Comparison of ENCODE assay signal across 17 cellular contexts in the genomic region with DNA sequence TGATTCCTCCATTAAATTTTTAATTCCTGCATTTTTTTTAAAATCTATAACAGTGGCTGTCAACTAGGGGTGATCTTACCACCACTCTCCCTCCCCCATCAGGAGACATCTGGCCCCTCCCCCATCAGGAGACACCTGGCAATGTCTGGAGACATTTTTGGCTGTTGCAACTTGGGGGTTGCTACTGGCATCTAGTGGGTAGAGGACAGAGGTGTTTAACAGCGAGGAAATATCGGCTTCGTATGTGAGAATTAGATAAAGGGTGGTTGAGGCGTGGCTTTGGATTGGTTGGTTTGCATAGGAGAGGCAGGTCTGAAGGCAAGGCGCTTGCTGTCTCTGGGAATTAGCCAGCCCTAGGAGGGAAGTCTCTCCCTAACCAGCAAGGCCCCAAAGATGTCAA. TPM values are rescaled to one million over a fixed set of nuclear protein-coding genes. Genes with fewer than 3 reads are reported as not detected.
DNase-seq lines count a peak whose midpoint lies in the region; TF ChIP-seq lines count a peak whose summit lies in the region.
"Had no signal": no experiment of that assay in that cellular context is flagged by ENCODE, and none has a peak within 500 bp of the region (broad histone marks: within the 10 kb centered on the region; RNA-seq: fewer than 3 reads in every experiment).

No MANE protein-coding gene starts in this region.

- TF ChIP-seq CTCF in GM12865 (IDR thresholded peaks at IDR 0.05; ENCODE audit: insufficient read depth, low read depth, low read length, missing control alignments): no peak
- no peak for TF ChIP-seq CTCF in fibroblast of villous mesenchyme (IDR thresholded peaks at IDR 0.05; ENCODE audit: insufficient read depth, low read depth, low read length)
- TF ChIP-seq CTCF in right atrium auricular region (IDR thresholded peaks at IDR 0.05): no peak
- no peak for TF ChIP-seq CTCF in brain microvascular endothelial cell (IDR thresholded peaks at IDR 0.05; ENCODE audit: low read depth, low read length, missing control alignments)

- in situ Hi-C loops in brain microvascular endothelial cell (cut with HindIII; ENCODE audit: low pct_ligation_motif_present, low sequenced_read_pairs): no loop called here

- no peak overlapping the region for H3K4me3 ChIP-seq in GM12865 (ENCODE audit: low read depth, low read length)
- no peak overlapping the region for H3K4me3 ChIP-seq in fibroblast of villous mesenchyme (ENCODE audit: low read depth, low read length)
- no peak overlapping the region for H3K4me3 ChIP-seq in right atrium auricular region
- no peak overlapping the region for H3K4me3 ChIP-seq in brain microvascular endothelial cell (ENCODE audit: low read depth, low read length)
- H3K4me3 ChIP-seq: testis had no signal

- H3K36me3 ChIP-seq in right atrium auricular region: no peaks in the 10 kb centered on the region
- no peaks in the 10 kb centered on the region for H3K36me3 ChIP-seq in brain microvascular endothelial cell (replicated peaks)

- H3K27ac ChIP-seq in right atrium auricular region (no peak overlapping the region), brain microvascular endothelial cell (no peak overlapping the region)
- H3K27ac ChIP-seq: testis had no signal

- H3K27me3 ChIP-seq in right atrium auricular region: no peaks in the 10 kb centered on the region
- no peaks in the 10 kb centered on the region for H3K27me3 ChIP-seq in brain microvascular endothelial cell (replicated peaks)
- H3K27me3 ChIP-seq: testis had no signal

- H3K9me3 ChIP-seq in right atrium auricular region: no peaks in the 10 kb centered on the region
- H3K9me3 ChIP-seq: SK-N-SH, testis had no signal

- DNase-seq in CD1c-positive myeloid dendritic cell (ENCODE audit: extremely low spot score) (peak; percentile 17), GM12865 (ENCODE audit: low read depth) (peak; percentile 27), RPMI8226 (peak; percentile 78), fibroblast of villous mesenchyme (ENCODE audit: low read depth) (peak; percentile 16), cerebellar cortex (ENCODE audit: low spot score) (no peak), right atrium auricular region (ENCODE audit: low spot score) (no peak), brain microvascular endothelial cell (no peak)
- no peak for DNase-seq in NK-92 treated with Interleukin-12 subunit alpha and Interleukin-12 subunit beta, amount 100 ng/mL, for 24 hours (lab: John Stamatoyannopoulos, UW)
- DNase-seq: activated T-cell treated with anti-CD3 and anti-CD28 coated beads, Interleukin-2, amount 50 U/mL, for 1 hour; effector CD4-positive, alpha-beta T cell; NCI-H146; NCI-H774; SK-N-SH; testis had no signal

- no peaks in the 10 kb centered on the region for H3K4me1 ChIP-seq in right atrium auricular region
- H3K4me1 ChIP-seq: testis had no signal

RNA-seq across cellular contexts. Expression of a gene that starts 10.5 kb away (rescaled TPM):
- total RNA-seq in fibroblast of villous mesenchyme: not detected in 2 replicates
- under 1 TPM in 1 of 2 donors, not detected in 1; 0.12 TPM for total RNA-seq in right atrium auricular region
- total RNA-seq: glomerular endothelial cell, neural crest cell, skeletal muscle tissue had no signal

RNA-seq across cellular contexts. Expression of a gene that starts 22.5 kb away (rescaled TPM):
- total RNA-seq in fibroblast of villous mesenchyme: 2.6 and 4.3 TPM in 2 replicates
- total RNA-seq in right atrium auricular region: 10 to 100 TPM; 10.7 to 12.4 TPM

RNA-seq across cellular contexts. Expression of a gene that starts 50.3 kb away (rescaled TPM):
- total RNA-seq in fibroblast of villous mesenchyme: 2.6 and 3.5 TPM in 2 replicates
- under 1 TPM; 0.22 to 0.79 TPM for total RNA-seq in right atrium auricular region

Comparison
In these comparisons a context has a peak if more than half of its experiments do, and no peak if none do; other contexts are left out.
1. DNase-seq: peak in CD1c-positive myeloid dendritic cell (single experiment), GM12865 (single experiment), RPMI8226 (single experiment) and fibroblast of villous mesenchyme (single experiment); none in cerebellar cortex (single experiment), right atrium auricular region (single experiment), brain microvascular endothelial cell (single experiment) and NK-92 treated with Interleukin-12 subunit alpha and Interleukin-12 subunit beta, amount 100 ng/mL, for 24 hours (single experiment).